Comparison of ENCODE assay signal across 7 cellular contexts in genomic region chr17:7885357-7886226, GRCh38.
A peak's percentile ranks its signal among the peaks of the same experiment; 100 is the strongest.
DNase-seq lines count a peak whose midpoint lies in the region; TF ChIP-seq lines count a peak whose summit lies in the region.

No MANE protein-coding gene starts in this region.

- H3K27ac Mint-ChIP-seq in T-helper 2 cell treated with Interferon-gamma antibody and Interleukin-4, amounts not matched to agents 5 μg/mL and 100 μg/mL, for 36 hours, result no peak overlapping the region

- H3K36me3 Mint-ChIP-seq in T-helper 2 cell treated with Interferon-gamma antibody and Interleukin-4, amounts not matched to agents 5 μg/mL and 100 μg/mL, for 36 hours (ENCODE audit: low read depth), result peaks cover 18% of the 10 kb centered on the region

- no peak overlapping the region for H3K4me3 Mint-ChIP-seq in T-helper 2 cell treated with Interferon-gamma antibody and Interleukin-4, amounts not matched to agents 5 μg/mL and 100 μg/mL, for 36 hours

- peak; percentile 61 for DNase-seq in KBM-7
- DNase-seq in T-helper 2 cell treated with Interferon-gamma antibody and Interleukin-4, amounts not matched to agents 5 μg/mL and 100 μg/mL, for 36 hours (ENCODE audit: low spot score), result peak; percentile 44
- peak; percentile 45 to 47 for DNase-seq in T47D (ENCODE audit: low read depth in 1 of 2, low spot score in 1 of 2)
- DNase-seq in inferior parietal cortex (ENCODE audit: extremely low spot score), result peak; percentile 6
- peak; percentile 42 for DNase-seq in stimulated activated CD4-positive, alpha-beta T cell treated with anti-CD3 and anti-CD28 coated beads, Interleukin-1b, Interleukin-23, amount 100 ng/mL, for 48 hours
- DNase-seq in middle frontal gyrus (ENCODE audit: extremely low spot score, low spot score), result no peak

- in situ Hi-C loops in KBM-7 (cut with MboI; ENCODE audit: low pct_unique_long_range_greater_than_20kb, low sequenced_read_pairs) (no loop called here), T47D (cut with HindIII; ENCODE audit: low pct_unique_long_range_greater_than_20kb, low sequenced_read_pairs) (no loop called here)

- peaks cover 11% of the 10 kb centered on the region for H3K4me1 Mint-ChIP-seq in T-helper 2 cell treated with Interferon-gamma antibody and Interleukin-4, amounts not matched to agents 5 μg/mL and 100 μg/mL, for 36 hours (ENCODE audit: low read depth)

- H3K9me3 Mint-ChIP-seq in T-helper 2 cell treated with Interferon-gamma antibody and Interleukin-4, amounts not matched to agents 5 μg/mL and 100 μg/mL, for 36 hours, result no peaks in the 10 kb centered on the region

- TF ChIP-seq CTCF in GM12875 (IDR thresholded peaks at IDR 0.05; ENCODE audit: borderline replicate concordance, insufficient read depth, low read depth, low read length), result no peak; the same call in 1 of the 2 replicates

- H3K27me3 Mint-ChIP-seq in T-helper 2 cell treated with Interferon-gamma antibody and Interleukin-4, amounts not matched to agents 5 μg/mL and 100 μg/mL, for 36 hours (ENCODE audit: low read depth), result no peaks in the 10 kb centered on the region

- peak overlapping the region; percentile 92 for H3K4me3 ChIP-seq in GM12875 (ENCODE audit: low read depth, low read length)
